23 cellular contexts compared by ENCODE assay signal in the genomic region with DNA sequence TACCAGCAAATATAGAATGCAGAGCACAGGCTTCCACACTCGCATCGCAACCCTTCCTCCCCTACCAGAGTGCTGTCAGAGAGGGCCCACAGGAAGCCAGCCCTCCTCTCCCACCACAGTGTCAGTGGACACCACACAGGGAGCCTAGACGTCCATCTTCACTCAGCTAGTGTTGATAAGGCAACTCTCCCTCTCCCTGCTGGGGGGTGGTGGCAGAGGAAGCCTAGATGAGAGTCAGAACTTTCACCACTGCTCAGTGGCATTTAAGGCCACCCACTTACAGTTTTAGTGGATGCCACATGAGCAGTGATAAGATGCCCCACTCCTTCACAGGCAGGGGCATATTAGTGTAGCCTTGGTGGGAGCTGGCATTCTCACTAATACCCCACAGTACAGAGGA.
"Had no signal": no experiment of that assay in that cellular context is flagged by ENCODE, and none has a peak within 500 bp of the region (broad histone marks: within the 10 kb centered on the region; RNA-seq: fewer than 3 reads in every experiment).

No MANE protein-coding gene starts in this region.

- FAIRE-seq: colon, endothelial cell of umbilical vein, frontal cortex, islet of Langerhans, keratinocyte had no signal

- H3K27ac ChIP-seq: coronary artery, dorsolateral prefrontal cortex, esophagus muscularis mucosa, foreskin keratinocyte, gastroesophageal sphincter, heart right ventricle, left lung, lower lobe of right lung had no signal

- DNase-seq: dermis blood vessel endothelial cell; dorsolateral prefrontal cortex; effector CD4-positive, alpha-beta T cell; effector memory CD4-positive, alpha-beta T cell; foreskin keratinocyte; glutamatergic neuron; head of caudate nucleus; heart right ventricle; hippocampal formation; left cardiac atrium; left lung; lower lobe of right lung; mesenchymal stem cell; mucosa of descending colon had no signal

- H3K36me3 Mint-ChIP-seq: mesothelial cell of epicardium had no signal

- H3K4me3 Mint-ChIP-seq: mesothelial cell of epicardium had no signal

- H3K27ac Mint-ChIP-seq: mesothelial cell of epicardium had no signal

- H3K27me3 ChIP-seq: dorsolateral prefrontal cortex, esophagus muscularis mucosa, foreskin keratinocyte, gastroesophageal sphincter, heart right ventricle, left lung had no signal

- ATAC-seq: foreskin keratinocyte, gastroesophageal sphincter, left lung, lower lobe of right lung, mucosa of descending colon had no signal

- H3K9me3 ChIP-seq: esophagus muscularis mucosa, gastroesophageal sphincter, heart right ventricle, left lung, lower lobe of right lung had no signal

- H3K4me1 ChIP-seq: foreskin keratinocyte, left lung had no signal

- H3K36me3 ChIP-seq: esophagus muscularis mucosa, gastroesophageal sphincter, heart right ventricle, left lung, lower lobe of right lung had no signal

- H3K9me3 Mint-ChIP-seq: mesothelial cell of epicardium had no signal

- H3K4me3 ChIP-seq: coronary artery, dorsolateral prefrontal cortex, esophagus muscularis mucosa, gastroesophageal sphincter, heart right ventricle, left lung, lower lobe of right lung, mucosa of descending colon had no signal
